ENCODE assay signal across 14 cellular contexts in genomic region chr22:41377846-41378245, GRCh38.
"Had no signal": no experiment of that assay in that cellular context is flagged by ENCODE, and none has a peak within 500 bp of the region (broad histone marks: within the 10 kb centered on the region; RNA-seq: fewer than 3 reads in every experiment).

No MANE protein-coding gene starts in this region.

- ATAC-seq: activated naive CD8-positive, alpha-beta T cell treated with anti-CD3 and anti-CD28 coated beads, Interleukin-2, amount 50 U/mL, for 24 hours; WTC11 had no signal

- H3K27ac Mint-ChIP-seq: activated CD4-positive, alpha-beta T cell treated with anti-CD3 and anti-CD28 coated beads, Interleukin-2, amount 10 ng/mL, durations not matched to agents 24 days and 14 days; activated naive CD8-positive, alpha-beta T cell treated with anti-CD3 and anti-CD28 coated beads, Interleukin-2, amount 50 U/mL, for 24 hours; stimulated activated naive CD8-positive, alpha-beta T cell treated with anti-CD3 and anti-CD28 coated beads, Interleukin-15, Interleukin-2, amounts not matched to agents 100 ng/mL and 50 ng/mL, for 24 hours; WTC11 had no signal

- H3K27me3 ChIP-seq: colonic mucosa, ovary, tibial artery had no signal

- H3K4me3 Mint-ChIP-seq: activated CD4-positive, alpha-beta T cell treated with anti-CD3 and anti-CD28 coated beads, Interleukin-2, amount 10 ng/mL, durations not matched to agents 24 days and 14 days; activated naive CD8-positive, alpha-beta T cell treated with anti-CD3 and anti-CD28 coated beads, Interleukin-2, amount 50 U/mL, for 24 hours; stimulated activated naive CD8-positive, alpha-beta T cell treated with anti-CD3 and anti-CD28 coated beads, Interleukin-15, Interleukin-2, amounts not matched to agents 100 ng/mL and 50 ng/mL, for 24 hours; WTC11 had no signal

- H3K36me3 ChIP-seq: colonic mucosa, ovary had no signal

- H3K9me3 Mint-ChIP-seq: activated CD4-positive, alpha-beta T cell treated with anti-CD3 and anti-CD28 coated beads, Interleukin-2, amount 10 ng/mL, durations not matched to agents 24 days and 14 days; activated naive CD8-positive, alpha-beta T cell treated with anti-CD3 and anti-CD28 coated beads, Interleukin-2, amount 50 U/mL, for 24 hours; stimulated activated naive CD8-positive, alpha-beta T cell treated with anti-CD3 and anti-CD28 coated beads, Interleukin-15, Interleukin-2, amounts not matched to agents 100 ng/mL and 50 ng/mL, for 24 hours; WTC11 had no signal

- H3K27ac ChIP-seq: colonic mucosa, epithelial cell of prostate had no signal

- DNase-seq: activated CD4-positive, alpha-beta T cell treated with anti-CD3 and anti-CD28 coated beads, Interleukin-2, amount 10 ng/mL, durations not matched to agents 24 days and 14 days; activated CD8-positive, alpha-beta memory T cell treated with anti-CD3 and anti-CD28 coated beads for 24 hours; activated naive CD4-positive, alpha-beta T cell treated with Interleukin-2 at 50 U/mL for 16 hours; activated naive CD8-positive, alpha-beta T cell treated with anti-CD3 and anti-CD28 coated beads, Interleukin-2, amount 50 U/mL, for 24 hours; colonic mucosa; effector CD8-positive, alpha-beta T cell; hippocampal formation; ovary; stimulated activated CD4-positive, alpha-beta T cell treated with anti-CD3 and anti-CD28 coated beads, Interleukin-2, amount 100 ng/mL, for 48 hours; T-helper 1 cell; tibial artery had no signal

- H3K27me3 Mint-ChIP-seq: activated naive CD8-positive, alpha-beta T cell treated with anti-CD3 and anti-CD28 coated beads, Interleukin-2, amount 50 U/mL, for 24 hours; stimulated activated naive CD8-positive, alpha-beta T cell treated with anti-CD3 and anti-CD28 coated beads, Interleukin-15, Interleukin-2, amounts not matched to agents 100 ng/mL and 50 ng/mL, for 24 hours had no signal

- H3K4me1 ChIP-seq: colonic mucosa had no signal

- H3K36me3 Mint-ChIP-seq: WTC11 had no signal

- H3K4me3 ChIP-seq: colonic mucosa, ovary, tibial artery had no signal

- H3K9me3 ChIP-seq: colonic mucosa, ovary, tibial artery had no signal
